ENCODE assay signal across 8 cellular contexts in genomic region chr13:81562598-81562997, GRCh38.
"Had no signal": no experiment of that assay in that cellular context is flagged by ENCODE, and none has a peak within 500 bp of the region (broad histone marks: within the 10 kb centered on the region; RNA-seq: fewer than 3 reads in every experiment).

No MANE protein-coding gene starts in this region.

- H3K27ac Mint-ChIP-seq: GM23338, H9, HFFc6 had no signal

- H3K4me1 Mint-ChIP-seq: GM23338, H9 had no signal

- H3K4me3 ChIP-seq: GM23248, GM23338, HAP-1 had no signal

- H3K36me3 ChIP-seq: HAP-1 had no signal

- H3K4me2 ChIP-seq: GM23338 had no signal

- H3K9ac ChIP-seq: GM23248 had no signal

- H3K9me3 ChIP-seq: HAP-1 had no signal

- DNase-seq: GM23248, GOT3, H7, H9, HCEC 1CT, HFFc6 had no signal

- H3K4me3 Mint-ChIP-seq: GM23338, H9, HFFc6 had no signal

- H3K4me1 ChIP-seq: HAP-1 had no signal

- H2AFZ ChIP-seq: GM23248, GM23338 had no signal

- H3K27ac ChIP-seq: GM23248 had no signal

- H3K9me3 Mint-ChIP-seq: GM23338 had no signal
